Comparison of ENCODE assay signal across 10 cellular contexts in genomic region chr6:71727632-71728294, GRCh38.
DNase-seq lines count a peak whose midpoint lies in the region; ATAC-seq and TF ChIP-seq lines count a peak whose summit lies in the region.
"Had no signal": no experiment of that assay in that cellular context is flagged by ENCODE, and none has a peak within 500 bp of the region (broad histone marks: within the 10 kb centered on the region; RNA-seq: fewer than 3 reads in every experiment).

No MANE protein-coding gene starts in this region.

- no peaks in the 10 kb centered on the region for H4K20me1 ChIP-seq in smooth muscle cell (ENCODE audit: low read depth)

- H3K9ac ChIP-seq in smooth muscle cell (ENCODE audit: low read depth) = no peak overlapping the region

- no peaks in the 10 kb centered on the region for H3K27me3 ChIP-seq in smooth muscle cell (ENCODE audit: low read depth)

- WGBS in smooth muscle cell (ENCODE audit: low lambda C conversion rate) = 25% methylated on average over 2 of the region's 2 CpGs

- DNase-seq in M059J (ENCODE audit: low read depth) (peak; percentile 10), smooth muscle cell (lab: John Stamatoyannopoulos, UW; ENCODE audit: unreplicated experiment) (no peak), NCI-H187 treated with DMSO at 0.1 percent for 48 hours (lab: John Stamatoyannopoulos, UW) (no peak), HCEC 1CT (no peak), H4 (ENCODE audit: low spot score) (no peak)
- no peak for DNase-seq in activated T-cell treated with anti-CD3 and anti-CD28 coated beads, Interleukin-2, amount 50 U/mL, for 1 hour
- DNase-seq: activated effector memory CD4-positive, alpha-beta T cell treated with anti-CD3 and anti-CD28 coated beads, Interleukin-2, amount 50 U/mL, for 16 hours; effector memory CD8-positive, alpha-beta T cell had no signal

- H2AFZ ChIP-seq in smooth muscle cell (ENCODE audit: low read depth) = peak overlapping the region; percentile 35

- ATAC-seq in GM19035 (IDR thresholded peaks at IDR 0.05; ENCODE audit: unreplicated experiment) = peak; percentile 74
- peak; percentile 91 for ATAC-seq in HG02798 (IDR thresholded peaks at IDR 0.05; ENCODE audit: poor library complexity, unreplicated experiment)
- ATAC-seq: effector memory CD8-positive, alpha-beta T cell had no signal

- H3K4me2 ChIP-seq in smooth muscle cell = peak overlapping the region; percentile 23

- H3K4me3 ChIP-seq in smooth muscle cell = no peak overlapping the region

- H3K36me3 ChIP-seq in smooth muscle cell (ENCODE audit: low read depth) = no peaks in the 10 kb centered on the region

- H3K27ac ChIP-seq in smooth muscle cell (ENCODE audit: low read depth) = peak overlapping the region; percentile 23

- no peaks in the 10 kb centered on the region for H3K9me3 ChIP-seq in smooth muscle cell (replicated peaks; ENCODE audit: low read depth)

- H3K79me2 ChIP-seq in smooth muscle cell (ENCODE audit: low read depth) = no peaks in the 10 kb centered on the region

- H3K4me1 ChIP-seq in smooth muscle cell (ENCODE audit: low read depth) = peaks cover 10% of the 10 kb centered on the region

- no peak for TF ChIP-seq CTCF in smooth muscle cell (IDR thresholded peaks at IDR 0.05; ENCODE audit: borderline replicate concordance, insufficient read depth, poor library complexity, severe bottlenecking)

- peaks cover 7% of the 10 kb centered on the region for H3F3A ChIP-seq in smooth muscle cell (ENCODE audit: low read depth)
